17 cellular contexts compared by ENCODE assay signal in genomic region chr2:19677825-19678518, GRCh38.
DNase-seq lines count a peak whose midpoint lies in the region; ATAC-seq lines count a peak whose summit lies in the region.
"Had no signal": no experiment of that assay in that cellular context is flagged by ENCODE, and none has a peak within 500 bp of the region (broad histone marks: within the 10 kb centered on the region; RNA-seq: fewer than 3 reads in every experiment).

No MANE protein-coding gene starts in this region.

- peak; percentile 93 for ATAC-seq in Right ventricle myocardium inferior
- ATAC-seq in left ventricle myocardium superior = peak; percentile 96
- no peak for ATAC-seq in HG03097 (IDR thresholded peaks at IDR 0.05; ENCODE audit: low FRiP score, unreplicated experiment)
- no peak for ATAC-seq in HG03457 (IDR thresholded peaks at IDR 0.05; ENCODE audit: unreplicated experiment)

- intact Hi-C loops in Right ventricle myocardium inferior (cut with DNase I) = loop anchor here (5.0 to 10.0 kb wide), 3 partner anchors 46 to 1153 kb away; no protein-coding TSS in a partner anchor
- intact Hi-C loops in cardiac septum (cut with DNase I) = no loop called here
- intact Hi-C loops in left ventricle myocardium superior (cut with micrococcal nuclease) = no loop called here

- DNase-seq in Right ventricle myocardium inferior (ENCODE audit: missing footprints) (peak; percentile 86), cardiac septum (ENCODE audit: low spot score) (no peak), left ventricle myocardium superior (peak; percentile 91), midbrain (lab: John Stamatoyannopoulos, UW) (peak; percentile 25)
- DNase-seq in activated naive CD4-positive, alpha-beta T cell treated with anti-CD3 and anti-CD28 coated beads, Interleukin-2, amount 50 U/mL, for 16 hours = no peak
- DNase-seq in activated CD4-positive, CD25-positive, alpha-beta regulatory T cell treated with anti-CD3 and anti-CD28 coated beads, Interleukin-2, amount 50 U/mL, for 72 hours = no peak
- DNase-seq: CD4-positive, alpha-beta memory T cell; DMS79 treated with DMSO at 0.1 percent for 48 hours; HFFc6; IMR-90; Karpas-422; MM.1S; NCI-H1105; NCI-H1694 treated with DMSO at 0.1 percent for 48 hours; NCI-H526 treated with DMSO at 0.1 percent for 48 hours had no signal

Comparison
In these comparisons a context has a peak if more than half of its experiments do, and no peak if none do; other contexts are left out.
1. DNase-seq: peak in Right ventricle myocardium inferior (single experiment), left ventricle myocardium superior (single experiment) and midbrain (single experiment); none in cardiac septum (single experiment), activated naive CD4-positive, alpha-beta T cell treated with anti-CD3 and anti-CD28 coated beads, Interleukin-2, amount 50 U/mL, for 16 hours (single experiment) and activated CD4-positive, CD25-positive, alpha-beta regulatory T cell treated with anti-CD3 and anti-CD28 coated beads, Interleukin-2, amount 50 U/mL, for 72 hours (single experiment).
2. ATAC-seq: peak in Right ventricle myocardium inferior (single experiment) and left ventricle myocardium superior (single experiment); none in HG03097 (single experiment) and HG03457 (single experiment).